ENCODE assay signal across 1 cellular context in genomic region chr1:10634428-10635384, GRCh38.
TF ChIP-seq lines count a peak whose summit lies in the region.

No MANE protein-coding gene starts in this region.

TF ChIP-seq in GM23338, 12 proteins besides CTCF, POLR2A, EP300 and RAD21 (continued from another document):
- TF ChIP-seq, protein P1, sequence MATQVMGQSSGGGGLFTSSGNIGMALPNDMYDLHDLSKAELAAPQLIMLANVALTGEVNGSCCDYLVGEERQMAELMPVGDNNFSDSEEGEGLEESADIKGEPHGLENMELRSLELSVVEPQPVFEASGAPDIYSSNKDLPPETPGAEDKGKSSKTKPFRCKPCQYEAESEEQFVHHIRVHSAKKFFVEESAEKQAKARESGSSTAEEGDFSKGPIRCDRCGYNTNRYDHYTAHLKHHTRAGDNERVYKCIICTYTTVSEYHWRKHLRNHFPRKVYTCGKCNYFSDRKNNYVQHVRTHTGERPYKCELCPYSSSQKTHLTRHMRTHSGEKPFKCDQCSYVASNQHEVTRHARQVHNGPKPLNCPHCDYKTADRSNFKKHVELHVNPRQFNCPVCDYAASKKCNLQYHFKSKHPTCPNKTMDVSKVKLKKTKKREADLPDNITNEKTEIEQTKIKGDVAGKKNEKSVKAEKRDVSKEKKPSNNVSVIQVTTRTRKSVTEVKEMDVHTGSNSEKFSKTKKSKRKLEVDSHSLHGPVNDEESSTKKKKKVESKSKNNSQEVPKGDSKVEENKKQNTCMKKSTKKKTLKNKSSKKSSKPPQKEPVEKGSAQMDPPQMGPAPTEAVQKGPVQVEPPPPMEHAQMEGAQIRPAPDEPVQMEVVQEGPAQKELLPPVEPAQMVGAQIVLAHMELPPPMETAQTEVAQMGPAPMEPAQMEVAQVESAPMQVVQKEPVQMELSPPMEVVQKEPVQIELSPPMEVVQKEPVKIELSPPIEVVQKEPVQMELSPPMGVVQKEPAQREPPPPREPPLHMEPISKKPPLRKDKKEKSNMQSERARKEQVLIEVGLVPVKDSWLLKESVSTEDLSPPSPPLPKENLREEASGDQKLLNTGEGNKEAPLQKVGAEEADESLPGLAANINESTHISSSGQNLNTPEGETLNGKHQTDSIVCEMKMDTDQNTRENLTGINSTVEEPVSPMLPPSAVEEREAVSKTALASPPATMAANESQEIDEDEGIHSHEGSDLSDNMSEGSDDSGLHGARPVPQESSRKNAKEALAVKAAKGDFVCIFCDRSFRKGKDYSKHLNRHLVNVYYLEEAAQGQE (IDR thresholded peaks at IDR 0.05; ENCODE audit: unreplicated experiment) = no peak
- TF ChIP-seq STAT1 (IDR thresholded peaks at IDR 0.05; ENCODE audit: unreplicated experiment) (no peak), CREB1 (CRISPR knock-in tag; IDR thresholded peaks at IDR 0.05; ENCODE audit: low read depth) (no peak), POLR2AphosphoS5 (IDR thresholded peaks at IDR 0.05; ENCODE audit: low read depth) (no peak)
TF ChIP-seq in GM23338: peak in this region for 0.
